Comparison of ENCODE assay signal across 9 cellular contexts in genomic region chr6:17086469-17086868, GRCh38. TPM values are rescaled to one million over a fixed set of nuclear protein-coding genes. Genes with fewer than 3 reads are reported as not detected.
DNase-seq lines count a peak whose midpoint lies in the region; ATAC-seq and TF ChIP-seq lines count a peak whose summit lies in the region.
"Had no signal": no experiment of that assay in that cellular context is flagged by ENCODE, and none has a peak within 500 bp of the region (broad histone marks: within the 10 kb centered on the region; RNA-seq: fewer than 3 reads in every experiment).

No MANE protein-coding gene starts in this region.

- no peak overlapping the region for H2AK5ac ChIP-seq in mesenchymal stem cell (ENCODE audit: low read length, severe bottlenecking)

- ATAC-seq in SK-N-SH treated with all-trans-retinoic acid at 6 μM for 48 hours (peak; percentile 95), HG02678 (IDR thresholded peaks at IDR 0.05; ENCODE audit: unreplicated experiment) (no peak), GM21576 (IDR thresholded peaks at IDR 0.05; ENCODE audit: unreplicated experiment) (no peak)

- H2BK120ac ChIP-seq in mesenchymal stem cell (ENCODE audit: low read depth, low read length): no peak overlapping the region

- no peaks in the 10 kb centered on the region for H3K9me3 ChIP-seq in mesenchymal stem cell (ENCODE audit: control insufficient read depth, low read length)

- no peak overlapping the region for H2AFZ ChIP-seq in mesenchymal stem cell (ENCODE audit: low read depth, low read length)

- no peak overlapping the region for H4K8ac ChIP-seq in mesenchymal stem cell (ENCODE audit: low read length)

- no peaks in the 10 kb centered on the region for H3K4me1 ChIP-seq in mesenchymal stem cell (ENCODE audit: control insufficient read depth, insufficient read depth, low read depth, low read length)

- TF ChIP-seq CTCF in endothelial cell (IDR thresholded peaks at IDR 0.05; ENCODE audit: unreplicated experiment): peak; percentile 77

- H2BK5ac ChIP-seq in mesenchymal stem cell (ENCODE audit: low read depth, low read length, poor library complexity, severe bottlenecking): no peak overlapping the region

- no peak overlapping the region for H3K18ac ChIP-seq in mesenchymal stem cell (ENCODE audit: low read depth in 1 of 2, low read length in 2 of 2)

- H3K27ac Mint-ChIP-seq in endothelial cell (ENCODE audit: unreplicated experiment): no peak overlapping the region

- 48% methylated on average over 11 of the region's 11 CpGs for WGBS in mesenchymal stem cell

- H3K36me3 Mint-ChIP-seq in endothelial cell (ENCODE audit: low read depth, unreplicated experiment): no peaks in the 10 kb centered on the region
- H3K36me3 Mint-ChIP-seq: CD8-positive, alpha-beta memory T cell had no signal

- DNase-seq in NCI-H2196 (lab: John Stamatoyannopoulos, UW; ENCODE audit: unreplicated experiment) (peak; percentile 3), NCI-H2196 treated with DMSO at 0.1 percent for 48 hours (lab: John Stamatoyannopoulos, UW; ENCODE audit: unreplicated experiment) (no peak), HuH-7 (ENCODE audit: low spot score) (peak; percentile 67), endothelial cell (ENCODE audit: low spot score) (peak; percentile 69), mesenchymal stem cell (peak; percentile 78)

- H3K4me1 Mint-ChIP-seq in endothelial cell (ENCODE audit: unreplicated experiment): no peaks in the 10 kb centered on the region
- H3K4me1 Mint-ChIP-seq: CD8-positive, alpha-beta memory T cell had no signal

- no peak overlapping the region for H3K4me3 Mint-ChIP-seq in endothelial cell (ENCODE audit: unreplicated experiment)
- H3K4me3 Mint-ChIP-seq: CD8-positive, alpha-beta memory T cell had no signal

- no peak overlapping the region for H3K4me3 ChIP-seq in mesenchymal stem cell (ENCODE audit: insufficient read depth in 1 of 2, low read depth in 1 of 2, low read length in 2 of 2)

- H4K91ac ChIP-seq in mesenchymal stem cell (ENCODE audit: low read length): no peak overlapping the region

- H3K4me2 ChIP-seq in mesenchymal stem cell (ENCODE audit: low read length, poor library complexity, severe bottlenecking): no peak overlapping the region

- H3K79me1 ChIP-seq in mesenchymal stem cell (replicated peaks; ENCODE audit: low read length, poor library complexity, severe bottlenecking): no peaks in the 10 kb centered on the region

- H3K27me3 ChIP-seq in mesenchymal stem cell (ENCODE audit: control insufficient read depth in 1 of 2, insufficient read depth in 1 of 2, low read length in 2 of 2): peaks cover 6 to 9% of the 10 kb centered on the region in 2 experiments

- no peaks in the 10 kb centered on the region for H3K9me3 Mint-ChIP-seq in endothelial cell (ENCODE audit: unreplicated experiment)

- no peaks in the 10 kb centered on the region for H3K36me3 ChIP-seq in mesenchymal stem cell (ENCODE audit: control insufficient read depth in 1 of 2, insufficient read depth in 2 of 2, low read depth in 1 of 2, low read length in 2 of 2)

- H3K27ac ChIP-seq in mesenchymal stem cell (ENCODE audit: low read length, poor library complexity, severe bottlenecking): no peak overlapping the region

- no peak overlapping the region for H3K23ac ChIP-seq in mesenchymal stem cell (ENCODE audit: low read length in 2 of 2)

- no peaks in the 10 kb centered on the region for H3K27me3 Mint-ChIP-seq in endothelial cell (ENCODE audit: unreplicated experiment)

- H3K9ac ChIP-seq in mesenchymal stem cell (ENCODE audit: low read length): no peak overlapping the region

- H2BK15ac ChIP-seq in mesenchymal stem cell (ENCODE audit: low read depth, poor library complexity, severe bottlenecking): no peak overlapping the region

- H3K4ac ChIP-seq in mesenchymal stem cell (ENCODE audit: low read depth in 1 of 2, low read length in 2 of 2): no peak overlapping the region

- H3K14ac ChIP-seq in mesenchymal stem cell (ENCODE audit: low read length in 2 of 2): no peak overlapping the region

- no peak overlapping the region for H2BK12ac ChIP-seq in mesenchymal stem cell (ENCODE audit: low read length in 2 of 2)

TF ChIP-seq in SK-N-SH treated with all-trans-retinoic acid at 6 μM for 48 hours, 23 proteins besides CTCF, POLR2A, EP300 and RAD21 (continues in another document):
- TF ChIP-seq ISL1 (CRISPR knock-in tag; IDR thresholded peaks at IDR 0.05) (no peak), ARNTL (CRISPR knock-in tag; IDR thresholded peaks at IDR 0.05; ENCODE audit: borderline replicate concordance, low read depth) (no peak), TCF4 (CRISPR knock-in tag; IDR thresholded peaks at IDR 0.05; ENCODE audit: borderline replicate concordance) (no peak), PPARA (CRISPR knock-in tag; IDR thresholded peaks at IDR 0.05; ENCODE audit: borderline replicate concordance) (no peak), SNAI2 (CRISPR knock-in tag; IDR thresholded peaks at IDR 0.05) (no peak), CSDC2 (CRISPR knock-in tag; IDR thresholded peaks at IDR 0.05) (no peak), TOX (CRISPR knock-in tag; IDR thresholded peaks at IDR 0.05; ENCODE audit: borderline replicate concordance) (no peak), ZFP3 (CRISPR knock-in tag; IDR thresholded peaks at IDR 0.05) (no peak), ZNF565 (CRISPR knock-in tag; conservative IDR thresholded peaks at IDR 0.05; ENCODE audit: low read depth) (no peak), ZNF70 (CRISPR knock-in tag; IDR thresholded peaks at IDR 0.05) (no peak), TSHZ2 (CRISPR knock-in tag; IDR thresholded peaks at IDR 0.05) (no peak), CSRNP3 (CRISPR knock-in tag; IDR thresholded peaks at IDR 0.05) (no peak), BACH2 (CRISPR knock-in tag; IDR thresholded peaks at IDR 0.05; ENCODE audit: borderline replicate concordance) (no peak)
- TF ChIP-seq, protein P1, sequence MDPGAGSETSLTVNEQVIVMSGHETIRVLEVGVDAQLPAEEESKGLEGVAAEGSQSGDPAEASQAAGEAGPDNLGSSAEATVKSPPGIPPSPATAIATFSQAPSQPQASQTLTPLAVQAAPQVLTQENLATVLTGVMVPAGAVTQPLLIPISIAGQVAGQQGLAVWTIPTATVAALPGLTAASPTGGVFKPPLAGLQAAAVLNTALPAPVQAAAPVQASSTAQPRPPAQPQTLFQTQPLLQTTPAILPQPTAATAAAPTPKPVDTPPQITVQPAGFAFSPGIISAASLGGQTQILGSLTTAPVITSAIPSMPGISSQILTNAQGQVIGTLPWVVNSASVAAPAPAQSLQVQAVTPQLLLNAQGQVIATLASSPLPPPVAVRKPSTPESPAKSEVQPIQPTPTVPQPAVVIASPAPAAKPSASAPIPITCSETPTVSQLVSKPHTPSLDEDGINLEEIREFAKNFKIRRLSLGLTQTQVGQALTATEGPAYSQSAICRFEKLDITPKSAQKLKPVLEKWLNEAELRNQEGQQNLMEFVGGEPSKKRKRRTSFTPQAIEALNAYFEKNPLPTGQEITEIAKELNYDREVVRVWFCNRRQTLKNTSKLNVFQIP (CRISPR knock-in tag; IDR thresholded peaks at IDR 0.05; ENCODE audit: borderline replicate concordance, low read depth): no peak

RNA-seq across cellular contexts. Expression of gene STMND1, which starts 15.4 kb away (rescaled TPM):
- not detected for total RNA-seq in endothelial cell (ENCODE audit: unreplicated experiment)
- polyA plus RNA-seq in mesenchymal stem cell (2013, experiment 1 of 2): not detected
- polyA plus RNA-seq in mesenchymal stem cell (2013, experiment 2 of 2): not detected
- polyA plus RNA-seq: CD8-positive, alpha-beta memory T cell had no signal
